8 cellular contexts compared by ENCODE assay signal in the genomic region with DNA sequence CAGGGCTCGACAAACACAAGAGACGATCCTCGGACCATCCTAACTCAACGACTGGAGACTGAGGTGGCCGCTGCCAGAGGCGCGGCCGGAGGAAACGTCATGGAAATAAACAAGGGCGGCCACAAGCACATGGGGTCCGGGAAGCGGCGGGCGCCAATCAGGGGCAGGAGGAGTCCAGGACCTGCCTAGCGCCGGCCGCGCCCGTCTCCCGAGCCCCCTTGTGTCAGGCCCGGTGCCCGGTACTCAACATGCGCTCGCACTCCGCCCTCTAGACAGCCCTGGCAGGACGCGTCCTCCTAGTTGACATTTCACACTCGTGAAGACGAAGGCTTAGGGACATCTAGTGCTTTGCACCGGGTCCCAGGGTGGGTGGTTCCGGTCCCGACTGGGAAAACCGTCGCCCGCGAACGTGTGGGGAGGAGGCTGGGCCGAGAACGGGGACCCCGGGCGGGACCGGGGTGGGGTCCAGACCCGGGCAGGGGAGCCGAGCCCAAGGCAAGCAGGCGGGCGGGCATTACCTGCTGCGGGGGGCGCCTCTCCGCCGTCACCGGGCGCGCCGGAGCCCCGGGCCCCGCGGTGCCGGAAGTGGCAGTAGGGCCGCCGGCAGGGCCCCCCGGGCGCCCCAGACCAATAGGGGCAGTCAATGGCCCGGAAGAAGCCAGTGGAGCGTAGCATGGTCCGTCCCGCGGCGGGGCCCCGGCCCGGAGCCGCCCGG. TPM values are rescaled to one million over a fixed set of nuclear protein-coding genes. Genes with fewer than 3 reads are reported as not detected.
DNase-seq lines count a peak whose midpoint lies in the region; ATAC-seq and TF ChIP-seq lines count a peak whose summit lies in the region.

No MANE protein-coding gene starts in this region.

- DNase-seq in Right ventricle myocardium inferior (ENCODE audit: missing footprints), result peak; percentile 67
- DNase-seq in cardiac septum (ENCODE audit: low spot score), result no peak
- peak in 2 of 34 experiments; percentile 36 to 45 for DNase-seq in T-cell
- DNase-seq in endothelial cell (ENCODE audit: low spot score), result peak; percentile 71
- DNase-seq in myocyte (ENCODE audit: low read depth), result peak; percentile 42
- DNase-seq in NCI-H345 treated with DMSO at 0.1 percent for 48 hours (lab: John Stamatoyannopoulos, UW; ENCODE audit: unreplicated experiment), result no peak
- no peak for DNase-seq in SIG-M5 (lab: John Stamatoyannopoulos, UW)

- H3K9me3 Mint-ChIP-seq in T-cell (no peaks in the 10 kb centered on the region), endothelial cell (ENCODE audit: unreplicated experiment) (no peaks in the 10 kb centered on the region)

- no peak for TF ChIP-seq CTCF in endothelial cell (IDR thresholded peaks at IDR 0.05; ENCODE audit: unreplicated experiment)

- ATAC-seq in Right ventricle myocardium inferior (no peak), HG03135 (IDR thresholded peaks at IDR 0.05; ENCODE audit: unreplicated experiment) (peak; percentile 25), T-cell (replicated peaks in 1 of 4) (peak; percentile 17 to 27 (median 23))

- peak overlapping the region; percentile 89 to 92 for H3K27ac Mint-ChIP-seq in T-cell
- H3K27ac Mint-ChIP-seq in endothelial cell (ENCODE audit: unreplicated experiment), result peak overlapping the region; percentile 99

- H3K4me3 Mint-ChIP-seq in T-cell, result peak overlapping the region; percentile 84 to 90 (median 84)
- H3K4me3 Mint-ChIP-seq in endothelial cell (ENCODE audit: unreplicated experiment), result peak overlapping the region; percentile 97

- CTCF ChIA-PET in T-cell (lab: Charles Lee), result no interaction called here

- intact Hi-C loops in Right ventricle myocardium inferior (cut with DNase I), result no loop called here
- intact Hi-C loops in cardiac septum (cut with DNase I), result no loop called here

- H3K4me1 Mint-ChIP-seq in T-cell, result peaks cover 41 to 70% (median 65%) of the 10 kb centered on the region in 3 donors
- peaks cover 14% of the 10 kb centered on the region for H3K4me1 Mint-ChIP-seq in endothelial cell (ENCODE audit: unreplicated experiment)

- POLR2A ChIA-PET in T-cell (lab: Charles Lee), result no interaction called here

- H3K36me3 Mint-ChIP-seq in T-cell, result no peaks in the 10 kb centered on the region
- peaks cover 18% of the 10 kb centered on the region for H3K36me3 Mint-ChIP-seq in endothelial cell (ENCODE audit: low read depth, unreplicated experiment)

- H3K27me3 Mint-ChIP-seq in T-cell (no peaks in the 10 kb centered on the region), endothelial cell (ENCODE audit: unreplicated experiment) (peaks cover 39% of the 10 kb centered on the region)

RNA-seq across cellular contexts. Expression of gene REXO1, which starts 0.4 kb away (rescaled TPM):
- total RNA-seq in Right ventricle myocardium inferior, result 17.8 TPM
- total RNA-seq in cardiac septum, result 16.7 TPM
- 10 to 100 TPM; 68.4 to 97.5 (median 78.7) TPM for total RNA-seq in T-cell
- total RNA-seq in endothelial cell (ENCODE audit: unreplicated experiment), result 48.1 TPM
- 9.0 and 9.4 TPM in 2 replicates for total RNA-seq in myocyte
- 18.7 TPM for polyA plus RNA-seq in myocyte (2012)

RNA-seq across cellular contexts. Expression of gene KLF16, which starts 15.5 kb away (rescaled TPM):
- total RNA-seq in Right ventricle myocardium inferior (11.0 TPM), cardiac septum (14.1 TPM), T-cell (10 to 100 TPM; 29.8 to 61.4 (median 32.7) TPM), endothelial cell (ENCODE audit: unreplicated experiment) (19.9 TPM), myocyte (8.6 and 9.7 TPM in 2 replicates)
- polyA plus RNA-seq in myocyte (2012), result 24.3 TPM

RNA-seq across cellular contexts. Expression of gene ATP8B3, which starts 35.8 kb away (rescaled TPM):
- total RNA-seq in Right ventricle myocardium inferior (0.68 TPM), cardiac septum (0.78 TPM), T-cell (1 to 10 TPM; 3.5 to 5.7 (median 4.0) TPM), endothelial cell (ENCODE audit: unreplicated experiment) (0.69 TPM), myocyte (0.48 and 1.1 TPM in 2 replicates)
- 2.0 TPM for polyA plus RNA-seq in myocyte (2012)

RNA-seq across cellular contexts. Expression of gene ABHD17A, which starts 37.5 kb away (rescaled TPM):
- 61.5 TPM for total RNA-seq in Right ventricle myocardium inferior
- total RNA-seq in cardiac septum, result 61.1 TPM
- total RNA-seq in T-cell, result 100 to 1,000 TPM; 136 to 185 (median 151) TPM
- total RNA-seq in endothelial cell (ENCODE audit: unreplicated experiment), result 283 TPM
- total RNA-seq in myocyte, result 106 and 111 TPM in 2 replicates
- 59.7 TPM for polyA plus RNA-seq in myocyte (2012)

RNA-seq across cellular contexts. Expression of gene ADAT3, which starts 57.4 kb away (rescaled TPM):
- total RNA-seq in Right ventricle myocardium inferior (1.6 TPM), cardiac septum (2.1 TPM), T-cell (10 to 100 TPM in 1 of 5 donors, 1 to 10 TPM in 4; 6.0 to 16.1 (median 7.7) TPM), endothelial cell (ENCODE audit: unreplicated experiment) (10.5 TPM), myocyte (4.7 and 5.0 TPM in 2 replicates)
- polyA plus RNA-seq in myocyte (2012), result 3.4 TPM

Comparison
In these comparisons a context has a peak if more than half of its experiments do, and no peak if none do; other contexts are left out.
1. DNase-seq: peak in Right ventricle myocardium inferior (single experiment), endothelial cell (single experiment) and myocyte (single experiment); none in cardiac septum (single experiment), NCI-H345 treated with DMSO at 0.1 percent for 48 hours (single experiment) and SIG-M5 (single experiment).